In the genomic region with DNA sequence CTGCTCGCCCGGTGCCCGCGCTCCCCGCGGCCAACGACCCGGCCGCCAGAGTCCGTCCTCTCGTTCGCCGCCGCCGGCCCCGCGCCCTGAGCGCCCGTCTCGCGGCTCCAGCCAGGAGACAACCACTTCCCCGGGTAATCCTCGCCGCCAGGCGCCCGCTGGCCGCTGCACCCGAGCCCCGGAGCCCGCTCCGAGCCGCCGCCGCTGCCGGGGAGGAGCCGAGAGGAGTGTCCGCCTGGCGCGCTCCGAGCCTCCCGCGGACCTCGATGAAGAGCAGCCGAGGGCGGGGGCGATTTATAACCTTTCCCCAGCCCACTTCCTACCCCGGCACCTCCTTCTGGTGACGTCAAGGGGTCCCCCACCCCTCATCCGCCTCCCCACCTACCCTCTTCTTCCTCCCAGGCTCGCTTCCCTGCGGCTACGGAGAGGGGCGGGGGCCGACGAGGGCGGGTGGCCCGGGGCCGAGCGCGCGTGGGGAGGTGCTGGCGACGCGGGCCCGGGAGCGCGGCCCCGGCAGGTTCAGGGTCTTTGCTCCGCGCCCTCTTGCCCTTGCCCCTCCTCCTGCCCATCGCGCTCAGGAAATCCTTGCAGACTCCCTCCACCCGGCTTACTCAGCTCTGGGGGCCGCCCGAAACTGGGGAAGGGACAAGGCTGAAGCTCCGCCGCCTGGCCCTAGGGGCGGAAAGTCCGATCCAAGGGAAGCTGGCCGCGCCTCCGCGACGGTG, we compare ENCODE assay signal across 8 cellular contexts. TPM values are rescaled to one million over a fixed set of nuclear protein-coding genes. Genes with fewer than 3 reads are reported as not detected.
DNase-seq lines count a peak whose midpoint lies in the region; ATAC-seq, FAIRE-seq and TF ChIP-seq lines count a peak whose summit lies in the region.

A gene with protein sequence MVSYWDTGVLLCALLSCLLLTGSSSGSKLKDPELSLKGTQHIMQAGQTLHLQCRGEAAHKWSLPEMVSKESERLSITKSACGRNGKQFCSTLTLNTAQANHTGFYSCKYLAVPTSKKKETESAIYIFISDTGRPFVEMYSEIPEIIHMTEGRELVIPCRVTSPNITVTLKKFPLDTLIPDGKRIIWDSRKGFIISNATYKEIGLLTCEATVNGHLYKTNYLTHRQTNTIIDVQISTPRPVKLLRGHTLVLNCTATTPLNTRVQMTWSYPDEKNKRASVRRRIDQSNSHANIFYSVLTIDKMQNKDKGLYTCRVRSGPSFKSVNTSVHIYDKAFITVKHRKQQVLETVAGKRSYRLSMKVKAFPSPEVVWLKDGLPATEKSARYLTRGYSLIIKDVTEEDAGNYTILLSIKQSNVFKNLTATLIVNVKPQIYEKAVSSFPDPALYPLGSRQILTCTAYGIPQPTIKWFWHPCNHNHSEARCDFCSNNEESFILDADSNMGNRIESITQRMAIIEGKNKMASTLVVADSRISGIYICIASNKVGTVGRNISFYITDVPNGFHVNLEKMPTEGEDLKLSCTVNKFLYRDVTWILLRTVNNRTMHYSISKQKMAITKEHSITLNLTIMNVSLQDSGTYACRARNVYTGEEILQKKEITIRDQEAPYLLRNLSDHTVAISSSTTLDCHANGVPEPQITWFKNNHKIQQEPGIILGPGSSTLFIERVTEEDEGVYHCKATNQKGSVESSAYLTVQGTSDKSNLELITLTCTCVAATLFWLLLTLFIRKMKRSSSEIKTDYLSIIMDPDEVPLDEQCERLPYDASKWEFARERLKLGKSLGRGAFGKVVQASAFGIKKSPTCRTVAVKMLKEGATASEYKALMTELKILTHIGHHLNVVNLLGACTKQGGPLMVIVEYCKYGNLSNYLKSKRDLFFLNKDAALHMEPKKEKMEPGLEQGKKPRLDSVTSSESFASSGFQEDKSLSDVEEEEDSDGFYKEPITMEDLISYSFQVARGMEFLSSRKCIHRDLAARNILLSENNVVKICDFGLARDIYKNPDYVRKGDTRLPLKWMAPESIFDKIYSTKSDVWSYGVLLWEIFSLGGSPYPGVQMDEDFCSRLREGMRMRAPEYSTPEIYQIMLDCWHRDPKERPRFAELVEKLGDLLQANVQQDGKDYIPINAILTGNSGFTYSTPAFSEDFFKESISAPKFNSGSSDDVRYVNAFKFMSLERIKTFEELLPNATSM (N-terminal part only) (minus strand): TSS at position 268 of the 725 bp plus-strand sequence. CDS start 285 bp downstream, outside the sequence.

- H3K36me3 Mint-ChIP-seq in immature natural killer cell = no peaks in the 10 kb centered on the region

- H3K36me3 ChIP-seq in MG63 = no peaks in the 10 kb centered on the region
- no peaks in the 10 kb centered on the region for H3K36me3 ChIP-seq in GM12878 (ENCODE audit: control insufficient read depth in 2 of 2, insufficient read depth in 2 of 2, low read length in 1 of 2)

- H3K27me3 ChIP-seq in MG63 = peaks cover 51% of the 10 kb centered on the region
- H3K27me3 ChIP-seq in GM12878 (replicated peaks in 1 of 2; ENCODE audit: control insufficient read depth in 2 of 2, insufficient read depth in 2 of 2, low read length in 1 of 2) = peaks cover 16 to 33% of the 10 kb centered on the region in 2 experiments

- SMC1A ChIA-PET in GM12878 (lab: Charles Lee; ENCODE audit: uncharacterized antibody, unreplicated experiment) = no interaction called here

- H4K20me1 ChIP-seq in GM12878 (ENCODE audit: control insufficient read depth, insufficient read depth) = no peaks in the 10 kb centered on the region

- H3K27ac Mint-ChIP-seq in immature natural killer cell = no peak within 1 kb of the TSS

- H3K4me1 Mint-ChIP-seq in immature natural killer cell = peaks cover 8 to 16% of the 10 kb centered on the region in 2 donors

- no peak for TF ChIP-seq CTCF in GM12878 (IDR thresholded peaks at IDR 0.05 in 2 of 3, conservative IDR thresholded peaks at IDR 0.05 in 1 of 3; ENCODE audit: control insufficient read depth in 2 of 3, extremely low read depth in 1 of 3, insufficient read depth in 1 of 3, low read depth in 3 of 3, low read length in 3 of 3)

- ATAC-seq in GM12878 (peak; percentile 58), GM19035 (IDR thresholded peaks at IDR 0.05; ENCODE audit: unreplicated experiment) (no peak), GM21737 (IDR thresholded peaks at IDR 0.05; ENCODE audit: unreplicated experiment) (no peak)

- 8% methylated on average over 66 of the region's 84 CpGs for WGBS in GM12878 (ENCODE audit: insufficient coverage, insufficient replicate concordance, low lambda C conversion rate, missing lambda C conversion rate)

- peak; percentile 22; the same call in 1 of the 2 replicates for TF ChIP-seq POLR2A in GM12878 (IDR thresholded peaks at IDR 0.05; ENCODE audit: low read depth, low read length)

- peak within 1 kb of the TSS; percentile 5 to 47 (median 31) for H3K4me3 Mint-ChIP-seq in immature natural killer cell

- H3K9me3 ChIP-seq in MG63 (no peaks in the 10 kb centered on the region), GM12878 (replicated peaks; ENCODE audit: control insufficient read depth, insufficient read depth, low read length) (no peaks in the 10 kb centered on the region)

- H3K4me1 ChIP-seq in GM12878 (ENCODE audit: control insufficient read depth, insufficient read depth, low read length) = no peaks in the 10 kb centered on the region

- H3K9me3 Mint-ChIP-seq in immature natural killer cell = no peaks in the 10 kb centered on the region

- no peak within 1 kb of the TSS; the same call in 1 of the 2 replicates for H2AFZ ChIP-seq in GM12878 (ENCODE audit: control insufficient read depth, low read depth, low read length)

- intact Hi-C loops in GM12878 (cut with micrococcal nuclease; ENCODE audit: unreplicated experiment) = no loop called here

- H3K4me3 ChIP-seq in GM08714 (ENCODE audit: low read length) (peak within 1 kb of the TSS; percentile 67; the same call in 1 of the 2 replicates), MG63 (peak within 1 kb of the TSS; percentile 40), GM12878 (peak within 1 kb of the TSS; percentile 58), skin epidermis (peak within 1 kb of the TSS; percentile 33 to 48 (median 42))

- peak within 1 kb of the TSS; percentile 86 for H3K4me2 ChIP-seq in GM12878 (ENCODE audit: control insufficient read depth, insufficient read depth)

- RAD21 ChIA-PET in GM12878 (lab: Charles Lee; ENCODE audit: unreplicated experiment) = no interaction called here

- H3K79me2 ChIP-seq in GM12878 (ENCODE audit: control insufficient read depth, insufficient read depth, low read length) = no peaks in the 10 kb centered on the region

- no peak for TF ChIP-seq RAD21 in GM12878 (IDR thresholded peaks at IDR 0.05; ENCODE audit: insufficient read depth, low read depth, low read length)

- H3K27ac ChIP-seq in GM12878 (ENCODE audit: control insufficient read depth, insufficient read depth) = no peak within 1 kb of the TSS
- peak within 1 kb of the TSS in 15 of 21 experiments; percentile 8 to 76 (median 55) for H3K27ac ChIP-seq in skin epidermis

- POLR2A ChIA-PET in GM12878 (lab: Charles Lee) = no interaction called here

- FAIRE-seq in GM12878 (lab: Jason Lieb, UNC) = no peak

- H3K9ac ChIP-seq in GM12878 (ENCODE audit: control insufficient read depth, insufficient read depth, low read length) = no peak within 1 kb of the TSS

- no peak for TF ChIP-seq EP300 in GM12878 (IDR thresholded peaks at IDR 0.05; ENCODE audit: borderline replicate concordance in 1 of 2, control insufficient read depth in 1 of 2, low read depth in 2 of 2, low read length in 2 of 2)

- peaks cover 3 to 23% (median 15%) of the 10 kb centered on the region in 3 donors for H3K27me3 Mint-ChIP-seq in immature natural killer cell (ENCODE audit: low read depth in 3 of 3)

- no TSS peak for BruUV-seq in GM12878 (replicated peaks; lab: Mats Ljungman, UMichigan)

- DNase-seq in MG63 = peak; percentile 39
- no peak for DNase-seq in GM12878 (ENCODE audit: low read depth, low spot score)
- peak in 2 of 3 donors; percentile 3 to 8 for DNase-seq in immature natural killer cell
- DNase-seq in NCI-H1048 (lab: John Stamatoyannopoulos, UW) = no peak

- CTCF ChIA-PET in GM12878 (lab: Yijun Ruan, JAX) = no interaction called here

- in situ Hi-C loops in GM12878 (cut with MboI) = no loop called here

TF ChIP-seq in GM12878, 131 proteins besides CTCF, POLR2A, EP300 and RAD21 (continues in another document):
- TF ChIP-seq, protein P1, sequence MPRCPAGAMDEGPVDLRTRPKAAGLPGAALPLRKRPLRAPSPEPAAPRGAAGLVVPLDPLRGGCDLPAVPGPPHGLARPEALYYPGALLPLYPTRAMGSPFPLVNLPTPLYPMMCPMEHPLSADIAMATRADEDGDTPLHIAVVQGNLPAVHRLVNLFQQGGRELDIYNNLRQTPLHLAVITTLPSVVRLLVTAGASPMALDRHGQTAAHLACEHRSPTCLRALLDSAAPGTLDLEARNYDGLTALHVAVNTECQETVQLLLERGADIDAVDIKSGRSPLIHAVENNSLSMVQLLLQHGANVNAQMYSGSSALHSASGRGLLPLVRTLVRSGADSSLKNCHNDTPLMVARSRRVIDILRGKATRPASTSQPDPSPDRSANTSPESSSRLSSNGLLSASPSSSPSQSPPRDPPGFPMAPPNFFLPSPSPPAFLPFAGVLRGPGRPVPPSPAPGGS (IDR thresholded peaks at IDR 0.05; ENCODE audit: borderline replicate concordance, insufficient read depth, low read depth, low read length, poor library complexity, severe bottlenecking) = no peak

RNA-seq across cellular contexts. Expression of the gene that starts here (rescaled TPM):
- total RNA-seq in MG63 (2014; rRNA removed; shearing (Covaris generic); ENCODE audit: low replicate concordance) = 0.15 and 0.66 TPM in 2 replicates
- total RNA-seq in GM12878 (2013; cell fraction: nucleolus; rRNA removed) = 9.2 and 9.6 TPM in 2 replicates
- 0.68 and 1.2 TPM in 2 replicates for total RNA-seq in GM12878 (2014; rRNA removed)
- total RNA-seq in GM12878 (2014; rRNA removed; fragmentation: Illumina TruSeq; extraction: Trizol) = 1.5 and 1.6 TPM in 2 replicates
- 0.87 and 1.2 TPM in 2 replicates for total RNA-seq in GM12878 (2021)
- polyA plus RNA-seq in GM12878 (2011; ENCODE audit: low read depth) = 0.79 TPM
- 5.6 and 8.6 TPM in 2 replicates for polyA plus RNA-seq in GM12878 (2011; rRNA removed)
- polyA plus RNA-seq in GM12878 (2011; cell fraction: cytosol; rRNA removed) = 2.8 and 2.9 TPM in 2 replicates
- polyA plus RNA-seq in GM12878 (2011; cell fraction: nucleus; rRNA removed) = 4.7 and 5.0 TPM in 2 replicates
- polyA plus RNA-seq in GM12878 (2012) = 1.1 and 2.4 TPM in 2 replicates
- 1.1 TPM in 2 replicates for polyA plus RNA-seq in GM12878 (2014; fragmentation: Illumina TruSeq; extraction: Trizol)
- polyA plus RNA-seq in GM12878 (2014; fragmentation: Nextera tagmentation; extraction: Ambion mirVana) = under 1 TPM; 0.55 to 0.60 TPM
- 0.81 and 1.2 TPM in 2 replicates for polyA plus RNA-seq in GM12878 (2014; rRNA removed)
- polyA plus RNA-seq in GM12878 (2016; fragmentation: Nextera tagmentation; extraction: Ambion mirVana) = under 1 TPM; 0.82 to 0.87 TPM
- polyA minus RNA-seq in GM12878 (2011; rRNA and poly(A)+ RNA removed) = 7.6 and 13.3 TPM in 2 replicates
- polyA minus RNA-seq in GM12878 (2011; cell fraction: cytosol; rRNA and poly(A)+ RNA removed) = 3.0 and 4.4 TPM in 2 replicates
- polyA minus RNA-seq in GM12878 (2011; cell fraction: nucleus; rRNA and poly(A)+ RNA removed) = 4.4 and 5.3 TPM in 2 replicates
- not detected for polyA plus RNA-seq in immature natural killer cell

Comparison
In these comparisons a context has a peak if more than half of its experiments do, and no peak if none do; other contexts are left out.
1. Peak in DNase-seq and H3K4me3 ChIP-seq in MG63; RNA of the gene not detected or under 1 TPM.
2. Peak in DNase-seq in immature natural killer cell; RNA of the gene not detected or under 1 TPM.